1 cellular context compared by ENCODE assay signal in genomic region chr11:46906596-46906995, GRCh38.
TF ChIP-seq lines count a peak whose summit lies in the region.

No MANE protein-coding gene starts in this region.

TF ChIP-seq in IMR-90, 13 proteins besides CTCF, POLR2A, EP300 and RAD21:
- TF ChIP-seq ELK1 (IDR thresholded peaks at IDR 0.05; ENCODE audit: borderline replicate concordance, low read depth, low read length) (no peak), USF2 (IDR thresholded peaks at IDR 0.05; ENCODE audit: low read depth, low read length) (no peak), NFE2L2 (IDR thresholded peaks at IDR 0.05; ENCODE audit: low read depth, low read length) (no peak), MXI1 (IDR thresholded peaks at IDR 0.05; ENCODE audit: borderline replicate concordance, low read depth, low read length) (no peak), CEBPB (IDR thresholded peaks at IDR 0.05; ENCODE audit: low read depth, low read length) (no peak), BHLHE40 (IDR thresholded peaks at IDR 0.05; ENCODE audit: low read depth, low read length) (no peak), MAZ (IDR thresholded peaks at IDR 0.05; ENCODE audit: borderline replicate concordance, low read depth, low read length) (no peak), CHD1 (IDR thresholded peaks at IDR 0.05; ENCODE audit: low read depth, low read length) (no peak), SMC3 (IDR thresholded peaks at IDR 0.05; ENCODE audit: low read depth, low read length) (no peak), FOS (IDR thresholded peaks at IDR 0.05; ENCODE audit: low read depth, low read length) (no peak), MAFK (IDR thresholded peaks at IDR 0.05; ENCODE audit: low read depth, low read length) (no peak), RFX5 (IDR thresholded peaks at IDR 0.05; ENCODE audit: low read depth, low read length) (no peak), RCOR1 (IDR thresholded peaks at IDR 0.05; ENCODE audit: insufficient replicate concordance, low read length) (no peak)
TF ChIP-seq in IMR-90: peak in this region for 0.
